Comparison of ENCODE assay signal across 1 cellular context in genomic region chr19:50325310-50326100, GRCh38.
TF ChIP-seq lines count a peak whose summit lies in the region.

No MANE protein-coding gene starts in this region.

TF ChIP-seq in HepG2, 621 proteins besides CTCF, POLR2A, EP300 and RAD21 (continued from another document and continues in another):
- TF ChIP-seq, protein P1, sequence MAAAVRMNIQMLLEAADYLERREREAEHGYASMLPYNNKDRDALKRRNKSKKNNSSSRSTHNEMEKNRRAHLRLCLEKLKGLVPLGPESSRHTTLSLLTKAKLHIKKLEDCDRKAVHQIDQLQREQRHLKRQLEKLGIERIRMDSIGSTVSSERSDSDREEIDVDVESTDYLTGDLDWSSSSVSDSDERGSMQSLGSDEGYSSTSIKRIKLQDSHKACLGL (CRISPR knock-in tag; IDR thresholded peaks at IDR 0.05) = peak; percentile 51; the same call in 1 of the 2 replicates
- TF ChIP-seq ZFP41 (CRISPR knock-in tag; IDR thresholded peaks at IDR 0.05; ENCODE audit: borderline replicate concordance) = peak; percentile 55; the same call in 1 of the 2 replicates
- TF ChIP-seq ARHGAP35 (CRISPR knock-in tag; IDR thresholded peaks at IDR 0.05; ENCODE audit: borderline replicate concordance) = peak; percentile 79; the same call in 1 of the 2 replicates
- TF ChIP-seq TEAD2 (CRISPR knock-in tag; IDR thresholded peaks at IDR 0.05) = no peak
- no peak for TF ChIP-seq MZF1 (CRISPR knock-in tag; IDR thresholded peaks at IDR 0.05; ENCODE audit: borderline replicate concordance)
- TF ChIP-seq, protein P2, sequence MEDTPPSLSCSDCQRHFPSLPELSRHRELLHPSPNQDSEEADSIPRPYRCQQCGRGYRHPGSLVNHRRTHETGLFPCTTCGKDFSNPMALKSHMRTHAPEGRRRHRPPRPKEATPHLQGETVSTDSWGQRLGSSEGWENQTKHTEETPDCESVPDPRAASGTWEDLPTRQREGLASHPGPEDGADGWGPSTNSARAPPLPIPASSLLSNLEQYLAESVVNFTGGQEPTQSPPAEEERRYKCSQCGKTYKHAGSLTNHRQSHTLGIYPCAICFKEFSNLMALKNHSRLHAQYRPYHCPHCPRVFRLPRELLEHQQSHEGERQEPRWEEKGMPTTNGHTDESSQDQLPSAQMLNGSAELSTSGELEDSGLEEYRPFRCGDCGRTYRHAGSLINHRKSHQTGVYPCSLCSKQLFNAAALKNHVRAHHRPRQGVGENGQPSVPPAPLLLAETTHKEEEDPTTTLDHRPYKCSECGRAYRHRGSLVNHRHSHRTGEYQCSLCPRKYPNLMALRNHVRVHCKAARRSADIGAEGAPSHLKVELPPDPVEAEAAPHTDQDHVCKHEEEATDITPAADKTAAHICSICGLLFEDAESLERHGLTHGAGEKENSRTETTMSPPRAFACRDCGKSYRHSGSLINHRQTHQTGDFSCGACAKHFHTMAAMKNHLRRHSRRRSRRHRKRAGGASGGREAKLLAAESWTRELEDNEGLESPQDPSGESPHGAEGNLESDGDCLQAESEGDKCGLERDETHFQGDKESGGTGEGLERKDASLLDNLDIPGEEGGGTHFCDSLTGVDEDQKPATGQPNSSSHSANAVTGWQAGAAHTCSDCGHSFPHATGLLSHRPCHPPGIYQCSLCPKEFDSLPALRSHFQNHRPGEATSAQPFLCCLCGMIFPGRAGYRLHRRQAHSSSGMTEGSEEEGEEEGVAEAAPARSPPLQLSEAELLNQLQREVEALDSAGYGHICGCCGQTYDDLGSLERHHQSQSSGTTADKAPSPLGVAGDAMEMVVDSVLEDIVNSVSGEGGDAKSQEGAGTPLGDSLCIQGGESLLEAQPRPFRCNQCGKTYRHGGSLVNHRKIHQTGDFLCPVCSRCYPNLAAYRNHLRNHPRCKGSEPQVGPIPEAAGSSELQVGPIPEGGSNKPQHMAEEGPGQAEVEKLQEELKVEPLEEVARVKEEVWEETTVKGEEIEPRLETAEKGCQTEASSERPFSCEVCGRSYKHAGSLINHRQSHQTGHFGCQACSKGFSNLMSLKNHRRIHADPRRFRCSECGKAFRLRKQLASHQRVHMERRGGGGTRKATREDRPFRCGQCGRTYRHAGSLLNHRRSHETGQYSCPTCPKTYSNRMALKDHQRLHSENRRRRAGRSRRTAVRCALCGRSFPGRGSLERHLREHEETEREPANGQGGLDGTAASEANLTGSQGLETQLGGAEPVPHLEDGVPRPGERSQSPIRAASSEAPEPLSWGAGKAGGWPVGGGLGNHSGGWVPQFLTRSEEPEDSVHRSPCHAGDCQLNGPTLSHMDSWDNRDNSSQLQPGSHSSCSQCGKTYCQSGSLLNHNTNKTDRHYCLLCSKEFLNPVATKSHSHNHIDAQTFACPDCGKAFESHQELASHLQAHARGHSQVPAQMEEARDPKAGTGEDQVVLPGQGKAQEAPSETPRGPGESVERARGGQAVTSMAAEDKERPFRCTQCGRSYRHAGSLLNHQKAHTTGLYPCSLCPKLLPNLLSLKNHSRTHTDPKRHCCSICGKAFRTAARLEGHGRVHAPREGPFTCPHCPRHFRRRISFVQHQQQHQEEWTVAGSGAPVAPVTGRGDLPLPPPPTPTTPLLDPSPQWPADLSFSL (CRISPR knock-in tag; IDR thresholded peaks at IDR 0.05) = no peak
- no peak for TF ChIP-seq ZNF550 (CRISPR knock-in tag; IDR thresholded peaks at IDR 0.05; ENCODE audit: borderline replicate concordance)
- TF ChIP-seq FOSL2 (CRISPR knock-in tag; IDR thresholded peaks at IDR 0.05) = no peak
- TF ChIP-seq ZNF713 (CRISPR knock-in tag; IDR thresholded peaks at IDR 0.05) = no peak
- TF ChIP-seq NFYC (CRISPR knock-in tag; IDR thresholded peaks at IDR 0.05) = no peak
- no peak for TF ChIP-seq ZNF251 (CRISPR knock-in tag; IDR thresholded peaks at IDR 0.05)
- no peak for TF ChIP-seq SMARCE1 (IDR thresholded peaks at IDR 0.05; ENCODE audit: borderline replicate concordance)
- TF ChIP-seq, protein P3, sequence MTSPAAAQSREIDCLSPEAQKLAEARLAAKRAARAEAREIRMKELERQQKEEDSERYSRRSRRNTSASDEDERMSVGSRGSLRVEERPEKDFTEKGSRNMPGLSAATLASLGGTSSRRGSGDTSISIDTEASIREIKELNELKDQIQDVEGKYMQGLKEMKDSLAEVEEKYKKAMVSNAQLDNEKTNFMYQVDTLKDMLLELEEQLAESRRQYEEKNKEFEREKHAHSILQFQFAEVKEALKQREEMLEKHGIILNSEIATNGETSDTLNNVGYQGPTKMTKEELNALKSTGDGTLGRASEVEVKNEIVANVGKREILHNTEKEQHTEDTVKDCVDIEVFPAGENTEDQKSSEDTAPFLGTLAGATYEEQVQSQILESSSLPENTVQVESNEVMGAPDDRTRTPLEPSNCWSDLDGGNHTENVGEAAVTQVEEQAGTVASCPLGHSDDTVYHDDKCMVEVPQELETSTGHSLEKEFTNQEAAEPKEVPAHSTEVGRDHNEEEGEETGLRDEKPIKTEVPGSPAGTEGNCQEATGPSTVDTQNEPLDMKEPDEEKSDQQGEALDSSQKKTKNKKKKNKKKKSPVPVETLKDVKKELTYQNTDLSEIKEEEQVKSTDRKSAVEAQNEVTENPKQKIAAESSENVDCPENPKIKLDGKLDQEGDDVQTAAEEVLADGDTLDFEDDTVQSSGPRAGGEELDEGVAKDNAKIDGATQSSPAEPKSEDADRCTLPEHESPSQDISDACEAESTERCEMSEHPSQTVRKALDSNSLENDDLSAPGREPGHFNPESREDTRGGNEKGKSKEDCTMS (CRISPR knock-in tag; conservative IDR thresholded peaks at IDR 0.05) = no peak; the same call in 1 of the 2 replicates
- no peak for TF ChIP-seq DBP (CRISPR knock-in tag; IDR thresholded peaks at IDR 0.05; ENCODE audit: not compliant biosample characterization)
- peak; percentile 79 for TF ChIP-seq FOXC1 (CRISPR knock-in tag; IDR thresholded peaks at IDR 0.05; ENCODE audit: borderline replicate concordance)
- no peak for TF ChIP-seq MYC (CRISPR knock-in tag; IDR thresholded peaks at IDR 0.05; ENCODE audit: borderline replicate concordance)
- no peak for TF ChIP-seq BHLHE40 (IDR thresholded peaks at IDR 0.05; ENCODE audit: low read length)
- TF ChIP-seq TBX2 (CRISPR knock-in tag; IDR thresholded peaks at IDR 0.05; ENCODE audit: borderline replicate concordance) = peak; percentile 62
- TF ChIP-seq FOXK1 (CRISPR knock-in tag; IDR thresholded peaks at IDR 0.05; ENCODE audit: borderline replicate concordance, low read depth) = peak; percentile 29; the same call in 1 of the 2 replicates
- peak; percentile 96 for TF ChIP-seq ZNF784 (CRISPR knock-in tag; IDR thresholded peaks at IDR 0.05; ENCODE audit: borderline replicate concordance)
- TF ChIP-seq MEF2D (CRISPR knock-in tag; IDR thresholded peaks at IDR 0.05) = no peak
- peak; percentile 58; the same call in 1 of the 2 replicates for TF ChIP-seq ZNF788 (CRISPR knock-in tag; IDR thresholded peaks at IDR 0.05; ENCODE audit: borderline replicate concordance)
- no peak for TF ChIP-seq NFE2 (CRISPR knock-in tag; IDR thresholded peaks at IDR 0.05)
- no peak for TF ChIP-seq U2AF2 (IDR thresholded peaks at IDR 0.05; ENCODE audit: low read depth, low read length)
- no peak for TF ChIP-seq KDM5A (IDR thresholded peaks at IDR 0.05; ENCODE audit: borderline replicate concordance, low read length)
- no peak for TF ChIP-seq RBM39 (IDR thresholded peaks at IDR 0.05; ENCODE audit: low read depth, low read length, poor library complexity, severe bottlenecking)
- TF ChIP-seq ZNF180 (CRISPR knock-in tag; IDR thresholded peaks at IDR 0.05; ENCODE audit: borderline replicate concordance, low read depth) = no peak
- TF ChIP-seq PRDM10 (CRISPR knock-in tag; IDR thresholded peaks at IDR 0.05; ENCODE audit: low read depth) = no peak
- no peak for TF ChIP-seq NAIF1 (CRISPR knock-in tag; IDR thresholded peaks at IDR 0.05; ENCODE audit: borderline replicate concordance)
- TF ChIP-seq KLF6 (CRISPR knock-in tag; IDR thresholded peaks at IDR 0.05) = peak; percentile 99
- no peak for TF ChIP-seq MNT (IDR thresholded peaks at IDR 0.05)
- TF ChIP-seq NCOA5 (CRISPR knock-in tag; IDR thresholded peaks at IDR 0.05) = no peak
- TF ChIP-seq ZBTB33 (CRISPR knock-in tag; IDR thresholded peaks at IDR 0.05) = no peak
- TF ChIP-seq ZFY (CRISPR knock-in tag; IDR thresholded peaks at IDR 0.05) = peak; percentile 43; the same call in 1 of the 2 replicates
- peak; percentile 50 for TF ChIP-seq PHF20 (CRISPR knock-in tag; IDR thresholded peaks at IDR 0.05)
- peak; percentile 30 for TF ChIP-seq SP5 (CRISPR knock-in tag; IDR thresholded peaks at IDR 0.05; ENCODE audit: borderline replicate concordance, low read depth)
- no peak for TF ChIP-seq ZSCAN29 (CRISPR knock-in tag; conservative IDR thresholded peaks at IDR 0.05)
- TF ChIP-seq ZNF260 (CRISPR knock-in tag; IDR thresholded peaks at IDR 0.05; ENCODE audit: borderline replicate concordance, low read depth) = no peak
- TF ChIP-seq ZNF614 (CRISPR knock-in tag; IDR thresholded peaks at IDR 0.05; ENCODE audit: borderline replicate concordance) = peak; percentile 31; the same call in 1 of the 2 replicates
- no peak; the same call in 1 of the 2 replicates for TF ChIP-seq RXRA (CRISPR knock-in tag; IDR thresholded peaks at IDR 0.05)
- peak; percentile 43; the same call in 1 of the 2 replicates for TF ChIP-seq KMT2A (CRISPR knock-in tag; IDR thresholded peaks at IDR 0.05)
- TF ChIP-seq HNRNPL (IDR thresholded peaks at IDR 0.05; ENCODE audit: low read depth, low read length) = no peak
- no peak for TF ChIP-seq TCF12 (IDR thresholded peaks at IDR 0.05)
- peak; percentile 81; the same call in 1 of the 2 replicates for TF ChIP-seq TCF12 (CRISPR knock-in tag; IDR thresholded peaks at IDR 0.05)
- no peak for TF ChIP-seq TAF15 (IDR thresholded peaks at IDR 0.05; ENCODE audit: low read depth, low read length, poor library complexity, severe bottlenecking)
